ENCODE assay signal across 11 cellular contexts in genomic region chr11:61037694-61038093, GRCh38.
A peak's percentile ranks its signal among the peaks of the same experiment; 100 is the strongest.
DNase-seq lines count a peak whose midpoint lies in the region; ATAC-seq and TF ChIP-seq lines count a peak whose summit lies in the region.
"Had no signal": no experiment of that assay in that cellular context is flagged by ENCODE, and none has a peak within 500 bp of the region (broad histone marks: within the 10 kb centered on the region; RNA-seq: fewer than 3 reads in every experiment).

No MANE protein-coding gene starts in this region.

- no peak for TF ChIP-seq CTCF in PC-3 (conservative IDR thresholded peaks at IDR 0.05; ENCODE audit: low read depth, low read length)

- H3K9me3 ChIP-seq in PC-3 (ENCODE audit: low read length) (no peaks in the 10 kb centered on the region), aorta (ENCODE audit: control insufficient read depth, low read length) (no peaks in the 10 kb centered on the region)

- CTCF ChIA-PET in PC-3 (lab: Charles Lee): no interaction called here

- H3K9me2 ChIP-seq in PC-3 (replicated peaks; ENCODE audit: low read length): no peaks in the 10 kb centered on the region

- intact Hi-C loops in PC-3 (cut with micrococcal nuclease) (no loop called here), aorta (cut with DNase I) (no loop called here)

- H3K36me3 ChIP-seq in PC-3 (ENCODE audit: low read depth, low read length) (no peaks in the 10 kb centered on the region), aorta (ENCODE audit: control insufficient read depth in 1 of 2, insufficient read depth in 2 of 2, low read length in 1 of 2) (no peaks in the 10 kb centered on the region)

- WGBS in aorta, 2 donors: 11 to 16% methylated on average over 3 of the region's 3 CpGs

- H3K4me3 ChIP-seq in PC-3 (ENCODE audit: low read length): no peak overlapping the region
- no peak overlapping the region for H3K4me3 ChIP-seq in aorta (ENCODE audit: low read length in 2 of 2)

- POLR2A ChIA-PET in PC-3 (lab: Charles Lee; ENCODE audit: unreplicated experiment): no interaction called here

- no peaks in the 10 kb centered on the region for H4K20me1 ChIP-seq in PC-3 (ENCODE audit: low read length)

- no peaks in the 10 kb centered on the region for H3F3A ChIP-seq in PC-3 (ENCODE audit: low read length, unreplicated experiment)

- H3K27me3 ChIP-seq in PC-3 (ENCODE audit: low read length) (no peaks in the 10 kb centered on the region), aorta (ENCODE audit: control insufficient read depth in 1 of 2, insufficient read depth in 2 of 2, low read length in 1 of 2) (no peaks in the 10 kb centered on the region)

- H3K4me2 ChIP-seq in PC-3 (ENCODE audit: low read length): no peak overlapping the region

- ATAC-seq in PC-3 (peak; percentile 52), aorta (ENCODE audit: low FRiP score) (no peak)

- no peak overlapping the region for H2AFZ ChIP-seq in PC-3 (ENCODE audit: low read length)

- no peak overlapping the region for H3K9ac ChIP-seq in PC-3 (ENCODE audit: low read length)

- H3K4me1 ChIP-seq in PC-3 (ENCODE audit: insufficient read depth, low read length): peaks cover 13% of the 10 kb centered on the region; the same call in 1 of the 2 replicates
- H3K4me1 ChIP-seq in aorta (ENCODE audit: control insufficient read depth in 1 of 2, insufficient read depth in 2 of 2, low read length in 2 of 2): no peaks in the 10 kb centered on the region

- BruUV-seq in PC-3 (replicated peaks; lab: Mats Ljungman, UMichigan): no TSS peak

- no peaks in the 10 kb centered on the region for H3K79me2 ChIP-seq in PC-3 (ENCODE audit: low read length)

- peak; percentile 20 for DNase-seq in ELR (ENCODE audit: low read depth)
- peak; percentile 50 for DNase-seq in PC-3
- peak; percentile 74 for DNase-seq in astrocyte of the hippocampus (ENCODE audit: low read depth, low spot score)
- DNase-seq in non-pigmented ciliary epithelial cell (ENCODE audit: low read depth): peak; percentile 17
- DNase-seq in aorta: no peak
- no peak for DNase-seq in 8988T
- no peak for DNase-seq in NCI-H345 treated with DMSO at 0.1 percent for 48 hours (lab: John Stamatoyannopoulos, UW; ENCODE audit: unreplicated experiment)
- DNase-seq: activated CD4-positive, alpha-beta T cell treated with anti-CD3 and anti-CD28 coated beads for 1 hour; caudate nucleus; DMS153; Karpas-422 had no signal

- H3K27ac ChIP-seq in PC-3 (ENCODE audit: low read length) (no peak overlapping the region), aorta (ENCODE audit: low read depth in 1 of 2, low read length in 2 of 2) (no peak overlapping the region)

Comparison
In these comparisons a context has a peak if more than half of its experiments do, and no peak if none do; other contexts are left out.
1. DNase-seq: peak in ELR (single experiment), PC-3 (single experiment), astrocyte of the hippocampus (single experiment) and non-pigmented ciliary epithelial cell (single experiment); none in aorta (0 of 2), 8988T (single experiment) and NCI-H345 treated with DMSO at 0.1 percent for 48 hours (single experiment).